ENCODE assay signal across 8 cellular contexts in the genomic region with DNA sequence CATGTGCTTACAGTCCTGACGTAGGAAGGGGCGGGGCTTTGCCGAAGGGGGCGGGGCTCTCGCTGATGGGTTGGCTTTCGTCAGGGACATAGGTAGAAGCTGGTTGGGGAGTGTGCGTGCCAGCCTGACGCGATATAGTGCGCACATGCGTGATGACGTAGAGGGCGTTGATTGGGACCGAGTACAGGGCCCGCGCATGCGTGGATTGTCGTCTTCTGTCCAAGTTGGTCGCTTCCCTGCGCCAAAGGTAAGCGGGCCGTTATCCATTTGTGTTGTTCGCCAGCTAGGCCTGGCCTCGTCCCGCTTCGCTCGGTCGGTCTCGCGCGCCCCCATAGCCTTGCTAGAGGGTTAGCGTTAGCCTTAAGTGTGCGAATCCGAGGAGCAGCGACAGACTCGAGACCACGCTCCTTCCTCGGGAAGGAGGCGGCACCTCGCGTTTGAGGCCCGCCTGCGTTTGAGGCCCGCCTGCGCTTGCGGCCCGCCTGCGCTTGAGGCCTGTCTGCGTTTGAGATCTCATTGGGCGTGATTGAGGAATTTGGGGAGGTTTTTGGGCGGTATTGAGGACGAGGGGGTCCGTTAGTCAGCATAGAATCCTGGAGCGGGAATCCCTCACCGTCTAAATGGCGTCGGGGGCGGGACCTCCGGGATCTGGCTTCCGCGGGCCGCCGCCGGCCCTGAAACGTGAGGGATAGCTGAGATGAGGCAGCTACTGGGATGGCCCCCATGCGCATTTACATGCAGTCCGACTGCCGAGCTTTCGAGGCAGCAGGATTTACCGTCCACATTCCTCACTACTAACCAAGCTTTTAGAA. TPM values are rescaled to one million over a fixed set of nuclear protein-coding genes. Genes with fewer than 3 reads are reported as not detected.
DNase-seq lines count a peak whose midpoint lies in the region; ATAC-seq, FAIRE-seq and TF ChIP-seq lines count a peak whose summit lies in the region.

A gene (plus strand): TSS at position 197 of the 812 bp plus-strand sequence. CDS start 710 bp downstream, outside the sequence.

- peak; percentile 40 for TF ChIP-seq POLR2A in GM10847 (IDR thresholded peaks at IDR 0.05; ENCODE audit: extremely low read depth, insufficient read length)

- peak; percentile 83 for FAIRE-seq in pancreas (lab: Jason Lieb, UNC)

- 0 to 1% methylated on average over 59 to 70 of the region's 70 CpGs for WGBS in pancreas, 2 donors

- DNase-seq in NCI-H1417 (lab: John Stamatoyannopoulos, UW) (peak; percentile 95 to 98 (median 95)), SW 1271 (lab: John Stamatoyannopoulos, UW) (peak; percentile 87 to 97), Right ventricle myocardium inferior (ENCODE audit: missing footprints) (peak; percentile 100), pancreas (peak; percentile 99 to 100 (median 100)), tibial artery (peak; percentile 100)
- peak; percentile 99 for DNase-seq in activated naive CD8-positive, alpha-beta T cell treated with anti-CD3 and anti-CD28 coated beads, Interleukin-2, amount 50 U/mL, for 16 hours (ENCODE audit: low read depth, low spot score)

- H3K27ac ChIP-seq in pancreas: peak within 1 kb of the TSS; percentile 79 to 96 (median 90)
- peak within 1 kb of the TSS; percentile 97 to 98 for H3K27ac ChIP-seq in tibial artery

- H3K4me3 ChIP-seq in pancreas: peak within 1 kb of the TSS; percentile 46 to 95 (median 80)
- H3K4me3 ChIP-seq in tibial artery: peak within 1 kb of the TSS; percentile 92 to 96

- H3K4me1 ChIP-seq in pancreas (peaks cover 18 to 27% (median 25%) of the 10 kb centered on the region in 3 donors), tibial artery (peaks cover 0 to 32% (median 23%) of the 10 kb centered on the region in 4 donors)

- ATAC-seq in HG02678 (IDR thresholded peaks at IDR 0.05; ENCODE audit: unreplicated experiment): peak; percentile 84
- ATAC-seq in Right ventricle myocardium inferior: peak; percentile 98
- ATAC-seq in pancreas: peak; percentile 92 to 97 (median 94)

- no peaks in the 10 kb centered on the region for H3K27me3 ChIP-seq in pancreas
- no peaks in the 10 kb centered on the region for H3K27me3 ChIP-seq in tibial artery

- TF ChIP-seq CTCF in pancreas (IDR thresholded peaks at IDR 0.05) (no peak), tibial artery (IDR thresholded peaks at IDR 0.05) (no peak)

- H3K9me3 ChIP-seq in pancreas (no peaks in the 10 kb centered on the region), tibial artery (no peaks in the 10 kb centered on the region)

- intact Hi-C loops in Right ventricle myocardium inferior (cut with DNase I): loop anchor here (2.0 kb wide), 1 partner anchor 33 kb away; a partner anchor contains a TSS
- intact Hi-C loops in pancreas (cut with DNase I): no loop called here
- intact Hi-C loops in tibial artery (cut with DNase I; ENCODE audit: low total_unique reads): loop anchor here (5.0 kb wide), 1 partner anchor 79 kb away; a partner anchor contains a TSS

- H3K36me3 ChIP-seq in pancreas (peaks cover 0 to 16% (median 11%) of the 10 kb centered on the region in 3 donors), tibial artery (peaks cover 33 to 41% (median 35%) of the 10 kb centered on the region in 3 donors)

RNA-seq across cellular contexts. Expression of the gene that starts here (rescaled TPM):
- 172 TPM for total RNA-seq in Right ventricle myocardium inferior
- total RNA-seq in pancreas: 10 to 100 TPM; 49.8 to 85.4 (median 76.1) TPM
- 10 to 100 TPM; 51.5 to 86.4 TPM for polyA plus RNA-seq in pancreas

Comparison
In these comparisons a context has a peak if more than half of its experiments do, and no peak if none do; other contexts are left out.
1. Peak in every context shown above with its lines: DNase-seq, ATAC-seq, H3K4me3 ChIP-seq and H3K27ac ChIP-seq.
2. intact Hi-C loops: an anchor here in Right ventricle myocardium inferior (2.0 kb wide) and tibial artery (5.0 kb wide); none called in pancreas.